ENCODE assay signal across 35 cellular contexts in genomic region chr6:8918196-8918595, GRCh38.
"Had no signal": no experiment of that assay in that cellular context is flagged by ENCODE, and none has a peak within 500 bp of the region (broad histone marks: within the 10 kb centered on the region; RNA-seq: fewer than 3 reads in every experiment).

No MANE protein-coding gene starts in this region.

- H3K9me3 ChIP-seq: adrenal gland, breast epithelium had no signal

- ATAC-seq: activated CD4-positive, alpha-beta T cell treated with anti-CD3 and anti-CD28 coated beads for 36 hours; activated CD4-positive, CD25-positive, alpha-beta regulatory T cell treated with anti-CD3 and anti-CD28 coated beads, Interleukin-2, amount 50 U/mL, for 24 hours; activated CD8-positive, alpha-beta T cell treated with anti-CD3 and anti-CD28 coated beads for 36 hours; activated naive CD4-positive, alpha-beta T cell treated with anti-CD3 and anti-CD28 coated beads, Interleukin-2, amount 50 U/mL, for 72 hours; activated T-cell treated with anti-CD3 and anti-CD28 coated beads, Interleukin-2, amount 50 U/mL, for 4 hours; activated T-cell treated with anti-CD3 and anti-CD28 coated beads, Interleukin-2, amount 50 U/mL, for 72 hours; activated T-helper 17 cell treated with anti-CD3 and anti-CD28 coated beads, Interleukin-2, amount 50 U/mL, for 72 hours; body of pancreas; WTC11 had no signal

- FAIRE-seq: astrocyte had no signal

- H3K36me3 ChIP-seq: adrenal gland, brain microvascular endothelial cell, breast epithelium, WERI-Rb-1 had no signal

- H3K27me3 ChIP-seq: adrenal gland, body of pancreas, brain microvascular endothelial cell, breast epithelium had no signal

- H3K4me1 ChIP-seq: adrenal gland, body of pancreas, breast epithelium had no signal

- DNase-seq: activated CD4-positive, alpha-beta memory T cell treated with anti-CD3 and anti-CD28 coated beads for 36 hours; activated CD4-positive, alpha-beta T cell treated with anti-CD3 and anti-CD28 coated beads for 1 hour; activated CD4-positive, alpha-beta T cell treated with anti-CD3 and anti-CD28 coated beads for 36 hours; activated CD4-positive, alpha-beta T cell treated with anti-CD3 and anti-CD28 coated beads, Interleukin-2, amount 10 ng/mL, durations not matched to agents 24 days and 14 days; activated CD4-positive, alpha-beta T cell treated with anti-CD3 and anti-CD28 coated beads, Interleukin-2, amount 50 U/mL, for 1 hour; activated CD4-positive, alpha-beta T cell treated with anti-CD3 and anti-CD28 coated beads, Interleukin-2, amount 50 U/mL, for 4 hours; activated CD4-positive, CD25-positive, alpha-beta regulatory T cell; activated CD8-positive, alpha-beta memory T cell treated with anti-CD3 and anti-CD28 coated beads, Interleukin-2, amount 50 U/mL, for 4 hours; activated CD8-positive, alpha-beta T cell treated with anti-CD3 and anti-CD28 coated beads for 36 hours; activated effector memory CD4-positive, alpha-beta T cell treated with anti-CD3 and anti-CD28 coated beads, Interleukin-2, amount 50 U/mL, for 16 hours; activated gamma-delta T cell treated with Interleukin-2 at 50 U/mL for 16 hours; activated naive CD4-positive, alpha-beta T cell; activated naive CD4-positive, alpha-beta T cell treated with anti-CD3 and anti-CD28 coated beads for 36 hours; activated naive CD4-positive, alpha-beta T cell treated with anti-CD3 and anti-CD28 coated beads, Interleukin-2, amount 50 U/mL, for 16 hours; activated naive CD8-positive, alpha-beta T cell treated with anti-CD3 and anti-CD28 coated beads for 36 hours; activated T-cell treated with anti-CD3 and anti-CD28 coated beads for 4 hours; activated T-cell treated with anti-CD3 and anti-CD28 coated beads, Interleukin-2, amount 50 U/mL, for 1 hour; activated T-cell treated with anti-CD3 and anti-CD28 coated beads, Interleukin-2, amount 50 U/mL, for 4 hours; activated T-cell treated with anti-CD3 and anti-CD28 coated beads, Interleukin-2, amount 50 U/mL, for 72 hours; adrenal gland; amniotic stem cell; aorta; body of pancreas; brain microvascular endothelial cell; central memory CD4-positive, alpha-beta T cell; T-helper 1 cell; T-helper 2 cell; T-helper 9 cell; WERI-Rb-1 had no signal

- H3K27ac ChIP-seq: adrenal gland, body of pancreas, brain microvascular endothelial cell, breast epithelium, WERI-Rb-1 had no signal

- H3K4me3 ChIP-seq: adrenal gland, body of pancreas, breast epithelium had no signal
